ENCODE assay signal across 8 cellular contexts in genomic region chr13:33205804-33206221, GRCh38.
DNase-seq lines count a peak whose midpoint lies in the region; ATAC-seq, FAIRE-seq and TF ChIP-seq lines count a peak whose summit lies in the region.

No MANE protein-coding gene starts in this region.

- peak; percentile 87 for FAIRE-seq in GM19239 (lab: Jason Lieb, UNC)

- 6 to 13% (median 8%) methylated on average over 6 of the region's 6 CpGs for WGBS in spleen, 5 donors

- no peak for TF ChIP-seq CTCF in spleen (IDR thresholded peaks at IDR 0.05 in 8 of 11, conservative IDR thresholded peaks at IDR 0.05 in 3 of 11)

- intact Hi-C loops in spleen (cut with DNase I; ENCODE audit: low total_unique reads), result no loop called here

- no peak for TF ChIP-seq POLR2A in spleen (IDR thresholded peaks at IDR 0.05)

- DNase-seq in GM19239 (ENCODE audit: insufficient read length, low spot score), result no peak
- peak; percentile 67 for DNase-seq in dermis blood vessel endothelial cell
- no peak for DNase-seq in spleen
- no peak for DNase-seq in stimulated activated CD4-positive, alpha-beta T cell treated with anti-CD3 and anti-CD28 coated beads, Interleukin-2, amount 100 ng/mL, for 24 hours
- no peak for DNase-seq in stimulated activated CD8-positive, alpha-beta memory T cell treated with anti-CD3 and anti-CD28 coated beads, Interleukin-4, amount 100 ng/mL, for 48 hours
- no peak for DNase-seq in EL

- ATAC-seq in HG03354 (IDR thresholded peaks at IDR 0.05; ENCODE audit: poor library complexity, severe bottlenecking, unreplicated experiment) (peak; percentile 61), GM21423 (IDR thresholded peaks at IDR 0.05; ENCODE audit: unreplicated experiment) (no peak)

- peak overlapping the region in 3 of 8 donors; percentile 5 to 53 (median 18) for H3K4me3 ChIP-seq in spleen

- no peaks in the 10 kb centered on the region for H3K27me3 ChIP-seq in spleen (replicated peaks in 1 of 7)

- no peaks in the 10 kb centered on the region for H3K9me3 ChIP-seq in spleen

- H3K4me1 ChIP-seq in spleen, result peaks cover 20 to 51% (median 41%) of the 10 kb centered on the region in 6 donors

- H3K27ac ChIP-seq in spleen, result peak overlapping the region in 7 of 8 donors; percentile 11 to 81 (median 74)

- no peaks in the 10 kb centered on the region for H3K36me3 ChIP-seq in spleen
